17 cellular contexts compared by ENCODE assay signal in genomic region chr1:180920702-180921101, GRCh38. TPM values are rescaled to one million over a fixed set of nuclear protein-coding genes. Genes with fewer than 3 reads are reported as not detected.
DNase-seq lines count a peak whose midpoint lies in the region; ATAC-seq, FAIRE-seq and TF ChIP-seq lines count a peak whose summit lies in the region.
"Had no signal": no experiment of that assay in that cellular context is flagged by ENCODE, and none has a peak within 500 bp of the region (broad histone marks: within the 10 kb centered on the region; RNA-seq: fewer than 3 reads in every experiment).

No MANE protein-coding gene starts in this region.

- H3K9me3 ChIP-seq in OCI-LY1 (ENCODE audit: low read length) = no peaks in the 10 kb centered on the region

- H3K27ac Mint-ChIP-seq in activated CD8-positive, alpha-beta memory T cell treated with anti-CD3 and anti-CD28 coated beads, Interleukin-2, amount 10 ng/mL, durations not matched to agents 7 days and 5 days = no peak overlapping the region
- H3K27ac Mint-ChIP-seq: activated CD4-positive, alpha-beta memory T cell treated with anti-CD3 and anti-CD28 coated beads for 36 hours; T-cell had no signal

- H3K27me3 ChIP-seq in OCI-LY1 (ENCODE audit: insufficient read depth, low read length) = peaks cover 9% of the 10 kb centered on the region; the same call in 1 of the 2 replicates

- no peak for FAIRE-seq in RCC 7860 (lab: Jason Lieb, UNC)

- H3K4me3 Mint-ChIP-seq in activated CD8-positive, alpha-beta memory T cell treated with anti-CD3 and anti-CD28 coated beads, Interleukin-2, amount 10 ng/mL, durations not matched to agents 7 days and 5 days = no peak overlapping the region
- H3K4me3 Mint-ChIP-seq: activated CD4-positive, alpha-beta memory T cell treated with anti-CD3 and anti-CD28 coated beads for 36 hours; CD8-positive, alpha-beta memory T cell; T-cell had no signal

- DNase-seq in AG08396 (ENCODE audit: low spot score) (peak; percentile 50), fibroblast of pulmonary artery (ENCODE audit: low read depth) (no peak), RCC 7860 (ENCODE audit: low spot score) (no peak), NCI-H2196 (lab: John Stamatoyannopoulos, UW; ENCODE audit: unreplicated experiment) (no peak)
- no peak for DNase-seq in activated CD8-positive, alpha-beta memory T cell treated with anti-CD3 and anti-CD28 coated beads, Interleukin-2, amount 10 ng/mL, durations not matched to agents 7 days and 5 days
- DNase-seq: activated CD4-positive, alpha-beta memory T cell treated with anti-CD3 and anti-CD28 coated beads for 36 hours; activated gamma-delta T cell treated with Interleukin-2 at 50 U/mL for 16 hours; CD8-positive, alpha-beta memory T cell; cerebellar nuclear complex; foreskin melanocyte; NCI-H1417; nucleus accumbens; stimulated activated CD4-positive, alpha-beta T cell treated with anti-CD3 and anti-CD28 coated beads, Interleukin-15, amount 100 ng/mL, for 24 hours; T-cell had no signal

- no peak overlapping the region for H3K27ac ChIP-seq in OCI-LY1 (ENCODE audit: low read depth, low read length, poor library complexity, severe bottlenecking)

- H3K9me3 Mint-ChIP-seq in activated CD8-positive, alpha-beta memory T cell treated with anti-CD3 and anti-CD28 coated beads, Interleukin-2, amount 10 ng/mL, durations not matched to agents 7 days and 5 days (ENCODE audit: low read depth) = no peaks in the 10 kb centered on the region
- H3K9me3 Mint-ChIP-seq: activated CD4-positive, alpha-beta memory T cell treated with anti-CD3 and anti-CD28 coated beads for 36 hours; CD8-positive, alpha-beta memory T cell; T-cell had no signal

- ATAC-seq in HG03039 (IDR thresholded peaks at IDR 0.05; ENCODE audit: unreplicated experiment) = no peak
- ATAC-seq in activated CD8-positive, alpha-beta memory T cell treated with anti-CD3 and anti-CD28 coated beads, Interleukin-2, amount 10 ng/mL, durations not matched to agents 7 days and 5 days = no peak
- ATAC-seq: T-cell had no signal

- TF ChIP-seq CTCF in GM12873 (IDR thresholded peaks at IDR 0.05; ENCODE audit: insufficient read depth, low read depth, low read length, missing control alignments) (peak; percentile 68), OCI-LY1 (IDR thresholded peaks at IDR 0.05; ENCODE audit: low read length) (peak; percentile 49; the same call in 1 of the 2 replicates), fibroblast of pulmonary artery (IDR thresholded peaks at IDR 0.05; ENCODE audit: low read length, missing control alignments) (peak; percentile 29)

- no peaks in the 10 kb centered on the region for H3K36me3 ChIP-seq in OCI-LY1 (ENCODE audit: insufficient read depth, low read length)

- no peak overlapping the region for H3K9ac ChIP-seq in OCI-LY1 (ENCODE audit: low read length)

- CTCF ChIA-PET in activated CD8-positive, alpha-beta memory T cell treated with anti-CD3 and anti-CD28 coated beads, Interleukin-2, amount 10 ng/mL, durations not matched to agents 7 days and 5 days (lab: Charles Lee) = interaction anchor here (0.7 to 1.3 kb wide), 4 partner anchors 20 to 221 kb away, joined by 3 to 4 read pairs (median 3); no protein-coding TSS in a partner anchor

- H2AFZ ChIP-seq in OCI-LY1 (ENCODE audit: low read length) = no peak overlapping the region

- no peaks in the 10 kb centered on the region for H4K20me1 ChIP-seq in OCI-LY1 (ENCODE audit: insufficient read depth, low read length)

- peaks cover 9% of the 10 kb centered on the region for H3K27me3 Mint-ChIP-seq in activated CD8-positive, alpha-beta memory T cell treated with anti-CD3 and anti-CD28 coated beads, Interleukin-2, amount 10 ng/mL, durations not matched to agents 7 days and 5 days
- H3K27me3 Mint-ChIP-seq: activated CD4-positive, alpha-beta memory T cell treated with anti-CD3 and anti-CD28 coated beads for 36 hours had no signal

- no peaks in the 10 kb centered on the region for H3K9me2 ChIP-seq in OCI-LY1 (ENCODE audit: low read depth, low read length)

- no peaks in the 10 kb centered on the region for H3F3A ChIP-seq in OCI-LY1 (ENCODE audit: insufficient read depth, low read length)

- H3K36me3 Mint-ChIP-seq in activated CD8-positive, alpha-beta memory T cell treated with anti-CD3 and anti-CD28 coated beads, Interleukin-2, amount 10 ng/mL, durations not matched to agents 7 days and 5 days = no peaks in the 10 kb centered on the region
- H3K36me3 Mint-ChIP-seq: activated CD4-positive, alpha-beta memory T cell treated with anti-CD3 and anti-CD28 coated beads for 36 hours; CD8-positive, alpha-beta memory T cell; T-cell had no signal

- H3K4me3 ChIP-seq in OCI-LY1 (ENCODE audit: low read depth, low read length, poor library complexity, severe bottlenecking) (no peak overlapping the region), fibroblast of pulmonary artery (replicated peaks; ENCODE audit: low read depth, low read length) (no peak overlapping the region)

- no peak overlapping the region for H3K4me2 ChIP-seq in OCI-LY1 (ENCODE audit: low read length)

- H3K4me1 Mint-ChIP-seq in activated CD8-positive, alpha-beta memory T cell treated with anti-CD3 and anti-CD28 coated beads, Interleukin-2, amount 10 ng/mL, durations not matched to agents 7 days and 5 days = no peaks in the 10 kb centered on the region
- H3K4me1 Mint-ChIP-seq: CD8-positive, alpha-beta memory T cell; T-cell had no signal

- no peaks in the 10 kb centered on the region for H3K4me1 ChIP-seq in OCI-LY1 (ENCODE audit: insufficient read depth, low read length, severe bottlenecking)

- H3K79me2 ChIP-seq in OCI-LY1 (ENCODE audit: insufficient read depth, low read length) = no peaks in the 10 kb centered on the region

RNA-seq across cellular contexts. Expression of gene KIAA1614, which starts 8.0 kb away (rescaled TPM):
- under 1 TPM; 0.07 to 0.12 TPM for total RNA-seq in activated CD8-positive, alpha-beta memory T cell treated with anti-CD3 and anti-CD28 coated beads, Interleukin-2, amount 10 ng/mL, durations not matched to agents 7 days and 5 days
- total RNA-seq: activated CD4-positive, alpha-beta memory T cell treated with anti-CD3 and anti-CD28 coated beads for 36 hours had no signal
